ENCODE assay signal across 8 cellular contexts in the genomic region with DNA sequence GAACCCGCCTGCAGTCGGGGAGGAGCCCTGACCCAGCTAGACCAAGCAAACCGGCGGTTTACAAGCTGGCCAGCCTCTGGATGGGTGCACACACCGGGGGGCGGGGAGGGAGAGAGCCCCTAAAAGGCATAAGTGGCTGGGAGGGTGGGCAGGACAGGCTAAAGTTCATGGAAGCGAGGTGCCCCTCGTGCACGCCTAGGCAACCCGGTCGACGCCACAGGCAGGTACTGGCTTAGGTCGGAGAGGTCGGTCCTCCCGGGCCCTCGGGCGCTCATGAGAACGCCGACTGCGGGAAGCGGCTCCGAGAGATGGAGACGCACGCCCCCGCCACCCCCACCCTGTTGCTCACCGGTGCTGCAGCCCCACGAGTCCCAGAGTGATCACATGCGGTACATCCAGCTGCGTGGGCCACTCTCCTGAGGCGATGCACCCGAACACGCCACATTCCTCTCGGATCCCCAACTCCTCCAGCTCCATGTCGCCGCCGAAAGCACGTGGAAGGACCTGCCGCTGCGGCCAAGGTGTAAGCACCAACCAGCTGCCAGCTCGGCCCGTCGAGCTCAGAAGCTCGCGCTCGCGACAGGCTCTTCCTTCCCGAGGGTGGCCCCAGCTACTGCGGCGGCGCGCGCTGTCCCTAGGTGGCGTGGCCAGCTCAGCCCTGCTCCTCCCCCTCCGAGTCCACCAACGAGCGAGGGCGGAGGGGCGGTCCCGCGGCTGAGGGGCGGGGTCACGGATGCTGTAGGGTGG. TPM values are rescaled to one million over a fixed set of nuclear protein-coding genes. Genes with fewer than 3 reads are reported as not detected.
DNase-seq lines count a peak whose midpoint lies in the region; ATAC-seq and TF ChIP-seq lines count a peak whose summit lies in the region.

Gene PPAT (minus strand): TSS at position 615 of the 747 bp plus-strand sequence. CDS start 138 bp downstream, at position 477.

- peaks cover 12% of the 10 kb centered on the region for H3K4me1 ChIP-seq in HUES6 (ENCODE audit: control insufficient read depth, insufficient read depth, low read length)
- H3K4me1 ChIP-seq in OCI-LY7 (ENCODE audit: insufficient read depth, low read length, poor library complexity, severe bottlenecking) = peaks cover 37% of the 10 kb centered on the region
- H3K4me1 ChIP-seq in mononuclear cell (ENCODE audit: insufficient read depth, low read length) = peaks cover 28% of the 10 kb centered on the region

- no peaks in the 10 kb centered on the region for H3K9me2 ChIP-seq in OCI-LY7 (ENCODE audit: insufficient read depth, low read length)

- peaks cover 49% of the 10 kb centered on the region for H4K20me1 ChIP-seq in OCI-LY7 (ENCODE audit: insufficient read depth, low read length)

- POLR2A ChIA-PET in OCI-LY7 (lab: Charles Lee) = interaction anchor here (0.8 to 5.7 kb wide), 21 partner anchors 9 to 1040 kb away, joined by 3 to 52 read pairs (median 5); partner anchors contain the start of genes AASDH, CEP135, NOA1 and SRP72

- H3K4me1 Mint-ChIP-seq in endothelial cell (ENCODE audit: unreplicated experiment) = peaks cover 14% of the 10 kb centered on the region

- H3K27ac ChIP-seq in HUES6 (ENCODE audit: low read depth, low read length) (peak within 1 kb of the TSS; percentile 91), OCI-LY7 (ENCODE audit: low read depth, low read length, poor library complexity, severe bottlenecking) (peak within 1 kb of the TSS; percentile 76)

- peaks cover 4% of the 10 kb centered on the region for H3K36me3 Mint-ChIP-seq in endothelial cell (ENCODE audit: low read depth, unreplicated experiment)

- peak within 1 kb of the TSS; percentile 95 for H3K9ac ChIP-seq in HUES6 (ENCODE audit: low read length)

- TF ChIP-seq CTCF in OCI-LY7 (conservative IDR thresholded peaks at IDR 0.05; ENCODE audit: low read length) = no peak
- no peak for TF ChIP-seq CTCF in endothelial cell (IDR thresholded peaks at IDR 0.05; ENCODE audit: unreplicated experiment)

- H3K36me3 ChIP-seq in HUES6 (ENCODE audit: control insufficient read depth, insufficient read depth, low read length) (peaks cover 10% of the 10 kb centered on the region), OCI-LY7 (ENCODE audit: insufficient read depth, low read length) (peaks cover 46% of the 10 kb centered on the region)

- H3K27me3 ChIP-seq in HUES6 (ENCODE audit: control insufficient read depth, insufficient read depth, low read length) (no peaks in the 10 kb centered on the region), mononuclear cell (ENCODE audit: insufficient read depth, low read length) (no peaks in the 10 kb centered on the region)

- peak within 1 kb of the TSS; percentile 100 for H3K4me3 Mint-ChIP-seq in endothelial cell (ENCODE audit: unreplicated experiment)

- intact Hi-C loops in OCI-LY7 (cut with micrococcal nuclease; ENCODE audit: unreplicated experiment) = loop anchor here (1.0 to 10.0 kb wide), 6 partner anchors 48 to 1040 kb away; partner anchors contain the start of genes AASDH, NOA1, POLR2B and TMEM165

- H3K9me3 Mint-ChIP-seq in endothelial cell (ENCODE audit: unreplicated experiment) = no peaks in the 10 kb centered on the region

- H3K4me3 ChIP-seq in HUES6 (ENCODE audit: low read depth, low read length) = peak within 1 kb of the TSS; percentile 93
- peak within 1 kb of the TSS; percentile 98 for H3K4me3 ChIP-seq in OCI-LY7 (ENCODE audit: low read depth, low read length, poor library complexity, severe bottlenecking)
- peak within 1 kb of the TSS; percentile 82 for H3K4me3 ChIP-seq in mononuclear cell (ENCODE audit: low read length)

- H3K79me2 ChIP-seq in OCI-LY7 (ENCODE audit: insufficient read depth, low read depth, low read length) = peaks cover 91% of the 10 kb centered on the region

- H3K4me2 ChIP-seq in OCI-LY7 (ENCODE audit: low read length) = peak within 1 kb of the TSS; percentile 76

- BruUV-seq in OCI-LY7 (replicated peaks; lab: Mats Ljungman, UMichigan) = no TSS peak

- H3K27ac Mint-ChIP-seq in endothelial cell (ENCODE audit: unreplicated experiment) = peak within 1 kb of the TSS; percentile 82

- CTCF ChIA-PET in OCI-LY7 (lab: Charles Lee; ENCODE audit: unreplicated experiment) = interaction anchor here (0.6 to 1.4 kb wide), 4 partner anchors 10 to 544 kb away, joined by 3 to 6 read pairs (median 4); partner anchors contain the start of genes AASDH and POLR2B

- H2AFZ ChIP-seq in OCI-LY7 (ENCODE audit: low read length) = peak within 1 kb of the TSS; percentile 64; the same call in 1 of the 2 replicates

- peak; percentile 97 for DNase-seq in D341Med (ENCODE audit: low spot score)
- peak; percentile 98 for DNase-seq in OCI-LY7 (ENCODE audit: low spot score)
- DNase-seq in activated T-cell treated with anti-CD3 and anti-CD28 coated beads for 1 hour (ENCODE audit: low read depth) = peak; percentile 98
- peak; percentile 99 for DNase-seq in endothelial cell (ENCODE audit: low spot score)
- DNase-seq in stimulated activated CD8-positive, alpha-beta memory T cell treated with anti-CD3 and anti-CD28 coated beads, Interleukin-4, amount 100 ng/mL, for 4 hours (ENCODE audit: low read depth in 2 of 2, low spot score in 1 of 2) = peak; percentile 95 to 96

- ATAC-seq in GM21390 (IDR thresholded peaks at IDR 0.05; ENCODE audit: unreplicated experiment) = peak; percentile 76

- H3K9me3 ChIP-seq in HUES6 (ENCODE audit: control insufficient read depth, insufficient read depth, low read depth, low read length) = no peaks in the 10 kb centered on the region
- H3K9me3 ChIP-seq in OCI-LY7 (ENCODE audit: low read length) = no peaks in the 10 kb centered on the region
- no peaks in the 10 kb centered on the region for H3K9me3 ChIP-seq in mononuclear cell (ENCODE audit: low read depth, low read length)

- H3K27me3 Mint-ChIP-seq in endothelial cell (ENCODE audit: unreplicated experiment) = peaks cover 21% of the 10 kb centered on the region

RNA-seq across cellular contexts. Expression of gene PPAT, which starts in this region (rescaled TPM):
- 35.8 and 47.2 TPM in 2 replicates for total RNA-seq in OCI-LY7 (2014; rRNA removed; shearing (Covaris generic))
- total RNA-seq in OCI-LY7 (2022) = 48.2 and 54.3 TPM in 2 replicates
- 13.3 TPM for total RNA-seq in endothelial cell (ENCODE audit: unreplicated experiment)
- 5.4 TPM for total RNA-seq in mononuclear cell

Comparison
In these comparisons a context has a peak if more than half of its experiments do, and no peak if none do; other contexts are left out.
1. Peak in every context shown above with its lines: DNase-seq, ATAC-seq, H3K4me3 ChIP-seq and H3K27ac ChIP-seq.